Comparison of ENCODE assay signal across 12 cellular contexts in the genomic region with DNA sequence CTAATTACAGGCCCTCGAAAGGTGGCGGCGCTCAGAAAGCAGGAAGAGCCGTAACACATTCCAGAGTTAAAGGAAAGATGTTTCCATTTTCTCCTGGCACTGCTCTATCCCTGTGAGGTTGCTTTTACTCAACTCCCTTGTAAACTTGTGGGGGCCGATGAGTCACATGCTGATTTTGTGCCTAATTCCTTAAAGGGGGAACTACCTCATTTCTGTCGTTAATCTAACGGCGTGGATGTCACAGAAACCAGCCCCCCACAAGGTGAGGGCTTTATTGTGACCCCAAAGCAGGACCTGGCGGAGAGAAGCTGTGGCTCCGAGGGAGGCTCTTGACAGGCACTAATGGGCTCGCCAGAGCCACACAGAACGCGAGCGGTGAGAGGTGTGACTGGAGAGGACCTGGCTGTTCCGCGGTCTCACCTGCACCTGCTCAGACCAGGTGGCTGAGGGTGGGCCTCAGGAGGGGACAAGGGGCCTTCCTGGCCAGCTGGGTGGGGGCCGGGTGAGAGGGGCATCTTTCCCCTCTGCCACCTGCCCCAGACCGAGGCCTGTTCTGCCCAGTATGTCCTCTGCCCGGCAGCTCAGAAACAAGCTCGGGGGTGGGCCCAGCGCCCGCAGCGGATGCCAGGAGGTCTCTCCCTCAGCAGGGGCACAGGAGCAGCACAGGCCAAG. TPM values are rescaled to one million over a fixed set of nuclear protein-coding genes. Genes with fewer than 3 reads are reported as not detected.
DNase-seq lines count a peak whose midpoint lies in the region; ATAC-seq, FAIRE-seq and TF ChIP-seq lines count a peak whose summit lies in the region.
"Had no signal": no experiment of that assay in that cellular context is flagged by ENCODE, and none has a peak within 500 bp of the region (broad histone marks: within the 10 kb centered on the region; RNA-seq: fewer than 3 reads in every experiment).

No MANE protein-coding gene starts in this region.

- H2AFZ ChIP-seq in H1 (ENCODE audit: low read length): 0 out of 2 replicates have a peak overlapping the region, but pooled peaks have one; percentile 35

- H3K4me3 ChIP-seq in NB4 (ENCODE audit: low read depth, low read length) (no peak overlapping the region), H1 (ENCODE audit: extremely low read depth in 1 of 4, insufficient read depth in 2 of 4, low read depth in 3 of 4, low read length in 4 of 4) (no peak overlapping the region), prostate gland (no peak overlapping the region)

- FAIRE-seq in H1 (lab: Jason Lieb, UNC): no peak

- TF ChIP-seq POLR2A in NB4 (IDR thresholded peaks at IDR 0.05; ENCODE audit: extremely low read depth, insufficient read length) (no peak), H1 (IDR thresholded peaks at IDR 0.05; ENCODE audit: control extremely low read depth in 1 of 2, low read depth in 2 of 2, low read length in 2 of 2) (no peak), prostate gland (IDR thresholded peaks at IDR 0.05) (no peak)

- no peak for ATAC-seq in HG03432 (IDR thresholded peaks at IDR 0.05; ENCODE audit: unreplicated experiment)

- 90% methylated on average over 21 of the region's 23 CpGs; no CpG with 5 or more reads in 1 of the 2 experiments for WGBS in H1 (ENCODE audit: extremely low coverage in 1 of 2, insufficient coverage in 1 of 2, insufficient read length in 1 of 2, insufficient replicate concordance in 2 of 2, low coverage in 1 of 2, low lambda C conversion rate in 2 of 2, missing lambda C conversion rate in 1 of 2), 2 experiments
- 57% methylated on average over 20 of the region's 23 CpGs for WGBS in prostate gland

- no peak overlapping the region for H4K8ac ChIP-seq in H1 (ENCODE audit: extremely low read depth, insufficient read depth, low read length)

- H3K4me2 ChIP-seq in H1 (ENCODE audit: insufficient read depth in 1 of 2, low read depth in 2 of 2, low read length in 2 of 2): no peak overlapping the region

- POLR2A ChIA-PET in H1 (lab: Charles Lee; ENCODE audit: partially characterized antibody): no interaction called here

- H3K79me1 ChIP-seq in H1 (ENCODE audit: low read depth, low read length): no peaks in the 10 kb centered on the region

- no peak overlapping the region for H3K9ac ChIP-seq in H1 (replicated peaks in 1 of 4; ENCODE audit: extremely low read depth in 1 of 4, low read depth in 3 of 4, low read length in 3 of 4)

- no peak overlapping the region for H4K91ac ChIP-seq in H1 (replicated peaks; ENCODE audit: insufficient read length, low read length)

- intact Hi-C loops in prostate gland (cut with DNase I): no loop called here

- no peak overlapping the region for H3K56ac ChIP-seq in H1 (replicated peaks; ENCODE audit: insufficient read length, low read depth, low read length)

- H4K5ac ChIP-seq in H1 (ENCODE audit: insufficient read length, low read depth, low read length): no peak overlapping the region

- no peak overlapping the region for H3K27ac ChIP-seq in H1 (ENCODE audit: low read depth, low read length)
- H3K27ac ChIP-seq in prostate gland: peak overlapping the region; percentile 48 to 49

- H3K9me3 ChIP-seq in H1 (ENCODE audit: insufficient read depth in 2 of 2, low read depth in 1 of 2, low read length in 1 of 2) (no peaks in the 10 kb centered on the region), prostate gland (no peaks in the 10 kb centered on the region)

- no peak overlapping the region for H2BK5ac ChIP-seq in H1 (ENCODE audit: low read depth, low read length)

- DNase-seq in NCI-H1092 treated with DMSO at 0.1 percent for 48 hours (lab: John Stamatoyannopoulos, UW) (peak; percentile 20), NCI-H1092 (lab: John Stamatoyannopoulos, UW) (no peak), NB4 (ENCODE audit: low read depth) (peak; percentile 62), H1 (ENCODE audit: low read depth in 1 of 2, low spot score in 2 of 2) (no peak), prostate gland (ENCODE audit: low spot score) (no peak), NCI-H2171 treated with DMSO at 0.1 percent for 48 hours (lab: John Stamatoyannopoulos, UW) (no peak), NCI-H2081 treated with DMSO at 0.1 percent for 48 hours (lab: John Stamatoyannopoulos, UW) (no peak)
- DNase-seq: ACHN; effector CD4-positive, alpha-beta T cell; NCI-H446 treated with DMSO at 0.1 percent for 48 hours had no signal

- CTCF ChIA-PET in H1 (lab: Charles Lee; ENCODE audit: partially characterized antibody): interaction anchor here (0.9 kb wide), 1 partner anchor 14 kb away, joined by 4 read pairs; no protein-coding TSS in a partner anchor

- H3K23me2 ChIP-seq in H1 (ENCODE audit: low read depth, low read length): peaks cover 9% of the 10 kb centered on the region; the same call in 1 of the 2 replicates

- peaks cover 0 to 4% (median 0%) of the 10 kb centered on the region in 4 experiments; a peak in 1 of 7 replicates for H3K4me1 ChIP-seq in H1 (replicated peaks in 1 of 4; ENCODE audit: control insufficient read depth in 3 of 4, insufficient read depth in 4 of 4, low read length in 3 of 4)
- peaks cover 2% of the 10 kb centered on the region for H3K4me1 ChIP-seq in prostate gland (replicated peaks)

- no peaks in the 10 kb centered on the region for H3K79me2 ChIP-seq in H1 (ENCODE audit: control insufficient read depth in 1 of 2, insufficient read depth in 2 of 2, low read length in 2 of 2)

- no peak for TF ChIP-seq CTCF in NB4 (IDR thresholded peaks at IDR 0.05; ENCODE audit: low read depth, low read length)
- TF ChIP-seq CTCF in H1 (IDR thresholded peaks at IDR 0.05; ENCODE audit: control extremely low read depth in 1 of 3, insufficient read depth in 1 of 3, low read depth in 1 of 3, low read length in 3 of 3): no peak
- TF ChIP-seq CTCF in prostate gland (IDR thresholded peaks at IDR 0.05): no peak

- no peak for TF ChIP-seq RAD21 in H1 (IDR thresholded peaks at IDR 0.05 in 1 of 2, conservative IDR thresholded peaks at IDR 0.05 in 1 of 2; ENCODE audit: low read depth in 2 of 2, low read length in 2 of 2)

- H3K27me3 ChIP-seq in H1 (replicated peaks in 1 of 4; ENCODE audit: control insufficient read depth in 3 of 4, extremely low read depth in 1 of 4, insufficient read depth in 3 of 4, low read length in 3 of 4): no peaks in the 10 kb centered on the region
- no peaks in the 10 kb centered on the region for H3K27me3 ChIP-seq in prostate gland (replicated peaks; ENCODE audit: insufficient read depth)

- no peaks in the 10 kb centered on the region for H4K20me1 ChIP-seq in H1 (replicated peaks in 1 of 2; ENCODE audit: control insufficient read depth in 1 of 2, insufficient read depth in 2 of 2, low read length in 2 of 2)

- no peak overlapping the region for H3K14ac ChIP-seq in H1 (ENCODE audit: insufficient read length)

- no peak overlapping the region for H3K23ac ChIP-seq in H1 (ENCODE audit: insufficient read length)

- H3K36me3 ChIP-seq in H1 (ENCODE audit: control insufficient read depth in 2 of 4, insufficient read depth in 4 of 4, low read length in 3 of 4) (no peaks in the 10 kb centered on the region), prostate gland (no peaks in the 10 kb centered on the region)

- H3K4ac ChIP-seq in H1 (replicated peaks; ENCODE audit: insufficient read length, low read depth, low read length): no peak overlapping the region

- H2BK12ac ChIP-seq in H1 (ENCODE audit: low read depth, low read length): no peak overlapping the region

- H3K18ac ChIP-seq in H1 (ENCODE audit: extremely low read depth, low read length): no peak overlapping the region

- H2BK120ac ChIP-seq in H1 (replicated peaks; ENCODE audit: low read depth, low read length): no peak overlapping the region

- no peak overlapping the region for H2BK20ac ChIP-seq in H1 (ENCODE audit: low read length)

- TF ChIP-seq EP300 in H1 (IDR thresholded peaks at IDR 0.05; ENCODE audit: borderline replicate concordance in 1 of 2, low read depth in 2 of 2, low read length in 2 of 2): no peak

- H2BK15ac ChIP-seq in H1 (ENCODE audit: low read length): no peak overlapping the region

- H2AK5ac ChIP-seq in H1 (ENCODE audit: low read depth, low read length): no peak overlapping the region

TF ChIP-seq in H1, 55 proteins besides CTCF, POLR2A, EP300 and RAD21:
- TF ChIP-seq SIN3A (conservative IDR thresholded peaks at IDR 0.05 in 1 of 2, IDR thresholded peaks at IDR 0.05 in 1 of 2; ENCODE audit: low read depth in 1 of 2, low read length in 2 of 2) (no peak), CEBPB (IDR thresholded peaks at IDR 0.05; ENCODE audit: low read depth, low read length) (no peak), RXRA (IDR thresholded peaks at IDR 0.05; ENCODE audit: insufficient read depth, low read depth, low read length) (no peak), FOSL1 (IDR thresholded peaks at IDR 0.05; ENCODE audit: insufficient read depth, low read depth, low read length) (no peak), KDM1A (IDR thresholded peaks at IDR 0.05; ENCODE audit: borderline replicate concordance, low read length) (no peak)
TF ChIP-seq in H1: peak in this region for 0.

RNA-seq across cellular contexts. Expression of a gene that starts 50.9 kb away (rescaled TPM):
- total RNA-seq in H1 (2021; fragmentation: NEBNext Ultra II Directional; extraction: Animal tissue kit (Norgen Biotek cat#: 25700)): not detected in 2 replicates
- polyA plus RNA-seq in H1 (2011; rRNA removed): not detected in 2 replicates
- not detected for polyA plus RNA-seq in H1 (2011; cell fraction: cytosol; rRNA removed)
- not detected for polyA plus RNA-seq in H1 (2011; cell fraction: nucleus; rRNA removed)
- polyA plus RNA-seq in H1 (2012, experiment 1 of 2): not detected in 4 replicates
- not detected for polyA plus RNA-seq in H1 (2012, experiment 2 of 2)
- polyA plus RNA-seq in H1 (2013, experiment 1 of 2): not detected
- not detected for polyA plus RNA-seq in H1 (2013, experiment 2 of 2)
- not detected in 2 replicates for polyA minus RNA-seq in H1 (2011; rRNA and poly(A)+ RNA removed)
- not detected for polyA minus RNA-seq in H1 (2011; cell fraction: cytosol; rRNA and poly(A)+ RNA removed)
- not detected for polyA minus RNA-seq in H1 (2011; cell fraction: nucleus; rRNA and poly(A)+ RNA removed)
- total RNA-seq in prostate gland: 1 to 10 TPM; 1.6 to 8.0 TPM
- total RNA-seq: kidney epithelial cell had no signal

Comparison
In these comparisons a context has a peak if more than half of its experiments do, and no peak if none do; other contexts are left out.
1. DNase-seq: peak in NCI-H1092 treated with DMSO at 0.1 percent for 48 hours (single experiment) and NB4 (single experiment); none in NCI-H1092 (single experiment), H1 (0 of 2), prostate gland (single experiment), NCI-H2171 treated with DMSO at 0.1 percent for 48 hours (single experiment) and NCI-H2081 treated with DMSO at 0.1 percent for 48 hours (single experiment).